Comparison of ENCODE assay signal across 15 cellular contexts in the genomic region with DNA sequence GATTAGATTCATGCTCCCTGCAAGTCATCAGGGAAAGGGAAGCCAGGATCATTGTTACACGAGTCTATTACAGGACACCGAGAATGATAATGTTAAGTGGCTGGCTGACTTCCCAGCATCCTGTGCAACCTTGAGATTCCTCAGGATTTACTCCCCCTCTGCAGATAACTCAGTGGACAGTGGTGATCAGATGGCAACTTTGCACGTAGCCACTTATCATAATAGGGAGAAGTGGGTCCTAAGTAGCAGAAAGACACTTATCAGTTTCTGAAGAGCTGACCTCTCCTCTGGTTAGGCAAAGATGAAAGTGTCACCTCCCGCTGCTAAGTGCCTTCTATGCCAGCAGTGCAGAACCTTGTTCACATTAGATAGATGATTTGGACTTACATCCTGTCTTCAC. TPM values are rescaled to one million over a fixed set of nuclear protein-coding genes. Genes with fewer than 3 reads are reported as not detected.
DNase-seq lines count a peak whose midpoint lies in the region; ATAC-seq and TF ChIP-seq lines count a peak whose summit lies in the region.
"Had no signal": no experiment of that assay in that cellular context is flagged by ENCODE, and none has a peak within 500 bp of the region (broad histone marks: within the 10 kb centered on the region; RNA-seq: fewer than 3 reads in every experiment).

No MANE protein-coding gene starts in this region.

- H3K27me3 Mint-ChIP-seq in stimulated activated naive CD8-positive, alpha-beta T cell treated with anti-CD3 and anti-CD28 coated beads, Interleukin-15, amount 100 ng/mL, for 72 hours = no peaks in the 10 kb centered on the region

- no peak for TF ChIP-seq POLR2A in esophagus muscularis mucosa (IDR thresholded peaks at IDR 0.05; ENCODE audit: low read depth)

- H3K9me3 ChIP-seq in cardiac muscle cell (ENCODE audit: low read depth) (no peaks in the 10 kb centered on the region), esophagus muscularis mucosa (no peaks in the 10 kb centered on the region)
- H3K9me3 ChIP-seq: BE2C had no signal

- TF ChIP-seq EP300 in esophagus muscularis mucosa (IDR thresholded peaks at IDR 0.05) = no peak

- H3K27ac ChIP-seq in cardiac muscle cell (no peak overlapping the region), esophagus muscularis mucosa (replicated peaks in 1 of 4) (no peak overlapping the region)
- H3K27ac ChIP-seq: GM23248 had no signal

- intact Hi-C loops in cardiac septum (cut with DNase I) = no loop called here
- intact Hi-C loops in esophagus muscularis mucosa (cut with DNase I) = no loop called here

- TF ChIP-seq CTCF in cardiac muscle cell (IDR thresholded peaks at IDR 0.05; ENCODE audit: low read depth, low read length) = no peak
- no peak for TF ChIP-seq CTCF in esophagus muscularis mucosa (IDR thresholded peaks at IDR 0.05)

- H3K4me1 Mint-ChIP-seq in stimulated activated naive CD8-positive, alpha-beta T cell treated with anti-CD3 and anti-CD28 coated beads, Interleukin-15, amount 100 ng/mL, for 72 hours = no peaks in the 10 kb centered on the region

- no peak overlapping the region for H3K4me3 ChIP-seq in cardiac muscle cell
- H3K4me3 ChIP-seq in esophagus muscularis mucosa = no peak overlapping the region
- H3K4me3 ChIP-seq: GM23248, K562 had no signal

- no peak overlapping the region for H3K27ac Mint-ChIP-seq in stimulated activated naive CD8-positive, alpha-beta T cell treated with anti-CD3 and anti-CD28 coated beads, Interleukin-15, amount 100 ng/mL, for 72 hours
- H3K27ac Mint-ChIP-seq: CD8-positive, alpha-beta T cell had no signal

- no peaks in the 10 kb centered on the region for H3K9me3 Mint-ChIP-seq in stimulated activated naive CD8-positive, alpha-beta T cell treated with anti-CD3 and anti-CD28 coated beads, Interleukin-15, amount 100 ng/mL, for 72 hours
- H3K9me3 Mint-ChIP-seq: CD8-positive, alpha-beta T cell had no signal

- DNase-seq in cardiac muscle cell (ENCODE audit: low read depth in 1 of 2, low spot score in 1 of 2) (peak; percentile 15 to 75), cardiac septum (ENCODE audit: low spot score) (no peak), NCI-H2227 (lab: John Stamatoyannopoulos, UW; ENCODE audit: unreplicated experiment) (peak; percentile 62), esophagus muscularis mucosa (ENCODE audit: extremely low spot score) (peak; percentile 53)
- no peak for DNase-seq in activated naive CD4-positive, alpha-beta T cell treated with anti-CD3 and anti-CD28 coated beads, Interleukin-2, amount 50 U/mL, for 16 hours
- no peak for DNase-seq in stimulated activated naive CD8-positive, alpha-beta T cell treated with anti-CD3 and anti-CD28 coated beads, Interleukin-15, amount 100 ng/mL, for 72 hours
- DNase-seq: BE2C; CD8-positive, alpha-beta T cell; EL; GM23248; NCI-H1930; NCI-H446 had no signal

- ATAC-seq in HG02798 (IDR thresholded peaks at IDR 0.05; ENCODE audit: poor library complexity, unreplicated experiment) = no peak
- no peak for ATAC-seq in stimulated activated naive CD8-positive, alpha-beta T cell treated with anti-CD3 and anti-CD28 coated beads, Interleukin-15, amount 100 ng/mL, for 72 hours
- ATAC-seq: CD8-positive, alpha-beta T cell; K562 had no signal

- no peak overlapping the region for H3K4me3 Mint-ChIP-seq in stimulated activated naive CD8-positive, alpha-beta T cell treated with anti-CD3 and anti-CD28 coated beads, Interleukin-15, amount 100 ng/mL, for 72 hours
- H3K4me3 Mint-ChIP-seq: CD8-positive, alpha-beta T cell had no signal

- H3K36me3 ChIP-seq in cardiac muscle cell (no peaks in the 10 kb centered on the region), esophagus muscularis mucosa (no peaks in the 10 kb centered on the region)
- H3K36me3 ChIP-seq: BE2C had no signal

- WGBS in esophagus muscularis mucosa = 76% methylated on average over 4 of the region's 4 CpGs

- H3K27me3 ChIP-seq in cardiac muscle cell (peaks cover 11% of the 10 kb centered on the region), esophagus muscularis mucosa (no peaks in the 10 kb centered on the region)
- H3K27me3 ChIP-seq: BE2C had no signal

- H3K4me1 ChIP-seq in cardiac muscle cell (ENCODE audit: low read depth) = peaks cover 25% of the 10 kb centered on the region
- H3K4me1 ChIP-seq in esophagus muscularis mucosa = no peaks in the 10 kb centered on the region
- H3K4me1 ChIP-seq: BE2C had no signal

RNA-seq across cellular contexts. Expression of a gene that starts 6.7 kb away (rescaled TPM):
- total RNA-seq in cardiac muscle cell (not detected in 2 replicates), cardiac septum (not detected), esophagus muscularis mucosa (not detected)
- polyA plus RNA-seq in cardiac muscle cell = not detected in 2 replicates
- total RNA-seq: CD8-positive, alpha-beta T cell; GM23248; K562 had no signal
- polyA plus RNA-seq: AG04450, GM23248, K562 had no signal

RNA-seq across cellular contexts. Expression of a gene that starts 29.1 kb away (rescaled TPM):
- total RNA-seq in cardiac muscle cell (1.6 and 4.2 TPM in 2 replicates), cardiac septum (0.46 TPM), esophagus muscularis mucosa (1 to 10 TPM in 2 of 4 donors, under 1 TPM in 2; 0.83 to 4.0 (median 1.3) TPM)
- polyA plus RNA-seq in cardiac muscle cell = 1.1 and 1.6 TPM in 2 replicates
- total RNA-seq: CD8-positive, alpha-beta T cell; GM23248; K562 had no signal

RNA-seq across cellular contexts. Expression of a gene that starts 49.0 kb away (rescaled TPM):
- total RNA-seq in cardiac muscle cell (22.6 and 27.9 TPM in 2 replicates), cardiac septum (34.6 TPM), esophagus muscularis mucosa (10 to 100 TPM in 3 of 4 donors, 1 to 10 TPM in 1; 6.5 to 15.0 (median 12.2) TPM)
- 37.6 and 45.9 TPM in 2 replicates for polyA plus RNA-seq in cardiac muscle cell

RNA-seq across cellular contexts. Expression of a gene that starts 58.4 kb away (rescaled TPM):
- total RNA-seq in cardiac muscle cell = 10.4 and 15.4 TPM in 2 replicates
- 10.0 and 18.8 TPM in 2 replicates for polyA plus RNA-seq in cardiac muscle cell
- 5.1 TPM for total RNA-seq in cardiac septum
- 1 to 10 TPM; 1.7 to 3.3 (median 2.6) TPM for total RNA-seq in esophagus muscularis mucosa

Comparison
In these comparisons a context has a peak if more than half of its experiments do, and no peak if none do; other contexts are left out.
1. DNase-seq: peak in cardiac muscle cell (2 of 2), NCI-H2227 (single experiment) and esophagus muscularis mucosa (single experiment); none in cardiac septum (single experiment), activated naive CD4-positive, alpha-beta T cell treated with anti-CD3 and anti-CD28 coated beads, Interleukin-2, amount 50 U/mL, for 16 hours (single experiment) and stimulated activated naive CD8-positive, alpha-beta T cell treated with anti-CD3 and anti-CD28 coated beads, Interleukin-15, amount 100 ng/mL, for 72 hours (0 of 2).